24 cellular contexts compared by ENCODE assay signal in genomic region chr20:40309731-40310130, GRCh38.
"Had no signal": no experiment of that assay in that cellular context is flagged by ENCODE, and none has a peak within 500 bp of the region (broad histone marks: within the 10 kb centered on the region; RNA-seq: fewer than 3 reads in every experiment).

No MANE protein-coding gene starts in this region.

- H3K4me3 ChIP-seq: coronary artery, esophagus muscularis mucosa, gastroesophageal sphincter, left ventricle myocardium inferior, lower lobe of right lung, prostate gland, right lobe of liver, spleen, tibial artery, upper lobe of left lung, vagina had no signal

- H2AFZ ChIP-seq: parathyroid adenoma had no signal

- H3K27ac ChIP-seq: coronary artery, epithelial cell of prostate, esophagus muscularis mucosa, gastroesophageal sphincter, left ventricle myocardium inferior, lower lobe of right lung, parathyroid adenoma, prostate gland, right lobe of liver, spleen, tibial artery, upper lobe of left lung, vagina had no signal

- H3K9ac ChIP-seq: parathyroid adenoma had no signal

- H3K27me3 ChIP-seq: esophagus muscularis mucosa, gastroesophageal sphincter, right lobe of liver, spleen, tibial artery, upper lobe of left lung, vagina had no signal

- H3K4me1 ChIP-seq: left ventricle myocardium inferior, lower lobe of right lung, parathyroid adenoma, prostate gland, right lobe of liver, spleen, upper lobe of left lung had no signal

- DNase-seq: effector memory CD4-positive, alpha-beta T cell; glutamatergic neuron; immature natural killer cell; kidney; left cardiac atrium; left ventricle myocardium inferior; lower lobe of right lung; occipital lobe; right lobe of liver; spleen; stimulated activated CD4-positive, alpha-beta T cell treated with anti-CD3 and anti-CD28 coated beads, Interleukin-15, amount 100 ng/mL, for 24 hours; stimulated activated CD4-positive, alpha-beta T cell treated with anti-CD3 and anti-CD28 coated beads, Interleukin-1b, Interleukin-23, amount 100 ng/mL, for 48 hours; stimulated activated CD4-positive, alpha-beta T cell treated with anti-CD3 and anti-CD28 coated beads, Interleukin-4, amount 100 ng/mL, for 24 hours; tibial artery; upper lobe of left lung had no signal

- H3K79me2 ChIP-seq: parathyroid adenoma had no signal

- H3K9me3 ChIP-seq: esophagus muscularis mucosa, gastroesophageal sphincter, left ventricle myocardium inferior, lower lobe of right lung, prostate gland, right lobe of liver, spleen, tibial artery, upper lobe of left lung, vagina had no signal

- ATAC-seq: gastroesophageal sphincter; left cardiac atrium; lower lobe of right lung; natural killer cell treated with Interleukin-12 subunit alpha and Interleukin-12 subunit beta and Interleukin-15 and Interleukin-18, amount 100 ng/mL, for 72 hours; right lobe of liver; stimulated activated memory B cell treated with anti-CD40 and anti-IgM and Interleukin-4, amounts not matched to agents 10 μg/mL and 1 μg/mL and 100 μg/mL, for 72 hours had no signal

- H3K36me3 ChIP-seq: esophagus muscularis mucosa, gastroesophageal sphincter, left ventricle myocardium inferior, lower lobe of right lung, prostate gland, right lobe of liver, spleen, tibial artery, upper lobe of left lung, vagina had no signal
